ENCODE assay signal across 9 cellular contexts in the genomic region with DNA sequence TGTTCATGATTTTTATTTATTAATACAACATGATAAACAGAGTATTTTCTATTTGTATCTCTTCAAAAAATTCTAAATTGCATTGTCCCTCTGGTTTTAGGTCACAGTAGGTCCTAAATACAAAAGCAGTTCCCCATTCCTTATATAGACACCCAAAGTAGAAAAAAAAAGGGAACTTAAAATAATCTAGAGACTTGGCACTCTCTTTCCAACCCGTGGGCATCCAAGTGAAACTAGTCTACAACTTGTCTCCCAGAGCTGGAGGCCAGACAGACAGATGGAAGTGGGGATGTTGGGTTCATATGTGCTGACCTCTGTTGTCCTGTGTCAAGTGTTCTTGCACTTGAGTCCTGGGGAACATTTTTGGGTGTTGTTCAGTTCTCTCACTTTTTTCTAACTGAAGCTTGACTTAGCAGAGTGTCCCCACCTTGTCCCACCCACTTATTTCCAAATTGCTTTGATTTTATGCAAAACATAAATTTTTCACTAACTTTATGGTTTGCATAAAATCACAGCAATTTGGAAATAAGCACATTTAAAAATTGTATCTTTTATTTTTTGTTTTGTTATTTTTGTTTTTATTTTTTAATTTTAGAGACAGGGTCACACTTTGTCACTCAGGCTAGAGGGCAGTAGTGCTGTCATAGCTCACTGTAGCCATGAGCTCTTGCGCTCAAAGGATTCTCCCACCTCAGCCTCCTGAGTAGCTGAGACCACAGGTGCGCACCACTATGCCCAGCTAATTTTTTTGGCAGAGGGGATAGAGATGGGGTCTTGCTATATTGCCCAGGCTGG. TPM values are rescaled to one million over a fixed set of nuclear protein-coding genes. Genes with fewer than 3 reads are reported as not detected.
A peak's percentile ranks its signal among the peaks of the same experiment; 100 is the strongest.
DNase-seq lines count a peak whose midpoint lies in the region; ATAC-seq and TF ChIP-seq lines count a peak whose summit lies in the region.
"Had no signal": no experiment of that assay in that cellular context is flagged by ENCODE, and none has a peak within 500 bp of the region (broad histone marks: within the 10 kb centered on the region; RNA-seq: fewer than 3 reads in every experiment).

No MANE protein-coding gene starts in this region.

- peak overlapping the region; percentile 97 for H3K27ac ChIP-seq in Karpas-422 (ENCODE audit: low read length)
- no peak overlapping the region for H3K27ac ChIP-seq in osteoblast (ENCODE audit: low read depth, low read length)

- no peak overlapping the region for H3K4me3 ChIP-seq in GM12865 (ENCODE audit: low read depth, low read length)
- H3K4me3 ChIP-seq in Karpas-422 (ENCODE audit: low read length): peak overlapping the region; percentile 48
- H3K4me3 ChIP-seq in osteoblast (ENCODE audit: insufficient read depth, low read length): no peak overlapping the region

- DNase-seq in GM12865 (ENCODE audit: low read depth): peak; percentile 31
- peak; percentile 89 for DNase-seq in Karpas-422
- DNase-seq in activated CD8-positive, alpha-beta T cell treated with anti-CD3 and anti-CD28 coated beads, Interleukin-2, amount 10 ng/mL, durations not matched to agents 7 days and 5 days: no peak
- no peak for DNase-seq in osteoblast (ENCODE audit: insufficient read length, low spot score, missing footprints)
- DNase-seq in COR-L47 (lab: John Stamatoyannopoulos, UW): no peak
- DNase-seq in activated CD4-positive, CD25-positive, alpha-beta regulatory T cell (lab: John Stamatoyannopoulos, UW): no peak

- H3K9me2 ChIP-seq in Karpas-422 (replicated peaks; ENCODE audit: insufficient read depth, low read length): no peaks in the 10 kb centered on the region

- H3K27me3 ChIP-seq in Karpas-422 (ENCODE audit: low read length) (no peaks in the 10 kb centered on the region), osteoblast (ENCODE audit: insufficient read depth, low read length) (no peaks in the 10 kb centered on the region)

- ATAC-seq in activated CD8-positive, alpha-beta T cell treated with anti-CD3 and anti-CD28 coated beads, Interleukin-2, amount 10 ng/mL, durations not matched to agents 7 days and 5 days: no peak
- ATAC-seq in GM18519 (IDR thresholded peaks at IDR 0.05; ENCODE audit: low FRiP score, unreplicated experiment): no peak

- CTCF ChIA-PET in activated CD8-positive, alpha-beta T cell treated with anti-CD3 and anti-CD28 coated beads, Interleukin-2, amount 10 ng/mL, durations not matched to agents 7 days and 5 days (lab: Charles Lee): interaction anchor here (1.0 to 2.3 kb wide), 4 partner anchors 8 to 351 kb away, joined by 3 to 10 read pairs (median 5); no protein-coding TSS in a partner anchor

- H2AFZ ChIP-seq in Karpas-422 (ENCODE audit: low read length): no peak overlapping the region
- peak overlapping the region; percentile 40 for H2AFZ ChIP-seq in osteoblast (ENCODE audit: low read length)

- no peaks in the 10 kb centered on the region for H3K27me3 Mint-ChIP-seq in activated CD8-positive, alpha-beta T cell treated with anti-CD3 and anti-CD28 coated beads, Interleukin-2, amount 10 ng/mL, durations not matched to agents 7 days and 5 days (ENCODE audit: low read depth)

- H3K9me3 ChIP-seq in Karpas-422 (ENCODE audit: low read length): no peaks in the 10 kb centered on the region
- H3K9me3 ChIP-seq in osteoblast (ENCODE audit: low read depth, low read length): no peaks in the 10 kb centered on the region

- H3K36me3 ChIP-seq in Karpas-422 (ENCODE audit: insufficient read depth, low read length) (no peaks in the 10 kb centered on the region), osteoblast (ENCODE audit: insufficient read depth, low read length) (no peaks in the 10 kb centered on the region)

- H3K4me1 ChIP-seq in Karpas-422 (ENCODE audit: low read length) (peaks cover 73% of the 10 kb centered on the region), osteoblast (ENCODE audit: insufficient read depth, low read length) (peaks cover 11% of the 10 kb centered on the region)

- H3K4me2 ChIP-seq in Karpas-422 (ENCODE audit: low read depth, low read length, poor library complexity, severe bottlenecking): peak overlapping the region; percentile 74
- no peak overlapping the region for H3K4me2 ChIP-seq in osteoblast (ENCODE audit: insufficient read depth, low read length)

- H3K9ac ChIP-seq in Karpas-422 (ENCODE audit: low read length): peak overlapping the region; percentile 68

- H4K20me1 ChIP-seq in Karpas-422 (ENCODE audit: insufficient read depth, low read depth, low read length) (no peaks in the 10 kb centered on the region), osteoblast (ENCODE audit: insufficient read depth, low read length) (no peaks in the 10 kb centered on the region)

- peaks cover 43% of the 10 kb centered on the region for H3K36me3 Mint-ChIP-seq in activated CD8-positive, alpha-beta T cell treated with anti-CD3 and anti-CD28 coated beads, Interleukin-2, amount 10 ng/mL, durations not matched to agents 7 days and 5 days (ENCODE audit: low read depth)

- TF ChIP-seq CTCF in GM12865 (IDR thresholded peaks at IDR 0.05; ENCODE audit: insufficient read depth, low read depth, low read length, missing control alignments) (peak; percentile 1), osteoblast (IDR thresholded peaks at IDR 0.05; ENCODE audit: extremely low read depth, low read depth, low read length) (no peak)

- peak overlapping the region; percentile 92 for H3K27ac Mint-ChIP-seq in activated CD8-positive, alpha-beta T cell treated with anti-CD3 and anti-CD28 coated beads, Interleukin-2, amount 10 ng/mL, durations not matched to agents 7 days and 5 days

- H3K4me1 Mint-ChIP-seq in activated CD8-positive, alpha-beta T cell treated with anti-CD3 and anti-CD28 coated beads, Interleukin-2, amount 10 ng/mL, durations not matched to agents 7 days and 5 days (ENCODE audit: low read depth): peaks cover 73% of the 10 kb centered on the region

- POLR2A ChIA-PET in activated CD8-positive, alpha-beta T cell treated with anti-CD3 and anti-CD28 coated beads, Interleukin-2, amount 10 ng/mL, durations not matched to agents 7 days and 5 days (lab: Charles Lee): interaction anchor here (1.0 kb wide), 1 partner anchor 43 kb away, joined by 4 read pairs; a partner anchor contains a TSS

- H3K4me3 Mint-ChIP-seq in activated CD8-positive, alpha-beta T cell treated with anti-CD3 and anti-CD28 coated beads, Interleukin-2, amount 10 ng/mL, durations not matched to agents 7 days and 5 days: no peak overlapping the region

- no peaks in the 10 kb centered on the region for H3K9me3 Mint-ChIP-seq in activated CD8-positive, alpha-beta T cell treated with anti-CD3 and anti-CD28 coated beads, Interleukin-2, amount 10 ng/mL, durations not matched to agents 7 days and 5 days (ENCODE audit: insufficient read depth)

- H3K79me2 ChIP-seq in Karpas-422 (ENCODE audit: low read length): peaks cover 87% of the 10 kb centered on the region
- H3K79me2 ChIP-seq in osteoblast (ENCODE audit: insufficient read depth, low read length): no peaks in the 10 kb centered on the region

RNA-seq across cellular contexts. Expression of a gene that starts 43.0 kb away (rescaled TPM):
- 22.7 and 34.7 TPM in 2 replicates for total RNA-seq in Karpas-422 (2014; rRNA removed; shearing (Covaris generic); ENCODE audit: low replicate concordance)
- 10 to 100 TPM; 75.9 to 76.0 TPM for total RNA-seq in activated CD8-positive, alpha-beta T cell treated with anti-CD3 and anti-CD28 coated beads, Interleukin-2, amount 10 ng/mL, durations not matched to agents 7 days and 5 days
- total RNA-seq in osteoblast: 14.8 and 29.8 TPM in 2 replicates
- total RNA-seq: H1, osteocyte had no signal

Comparison
In these comparisons a context has a peak if more than half of its experiments do, and no peak if none do; other contexts are left out.
1. DNase-seq: peak in GM12865 (single experiment) and Karpas-422 (single experiment); none in activated CD8-positive, alpha-beta T cell treated with anti-CD3 and anti-CD28 coated beads, Interleukin-2, amount 10 ng/mL, durations not matched to agents 7 days and 5 days (single experiment), osteoblast (single experiment), COR-L47 (single experiment) and activated CD4-positive, CD25-positive, alpha-beta regulatory T cell (0 of 4).